In the genomic region with DNA sequence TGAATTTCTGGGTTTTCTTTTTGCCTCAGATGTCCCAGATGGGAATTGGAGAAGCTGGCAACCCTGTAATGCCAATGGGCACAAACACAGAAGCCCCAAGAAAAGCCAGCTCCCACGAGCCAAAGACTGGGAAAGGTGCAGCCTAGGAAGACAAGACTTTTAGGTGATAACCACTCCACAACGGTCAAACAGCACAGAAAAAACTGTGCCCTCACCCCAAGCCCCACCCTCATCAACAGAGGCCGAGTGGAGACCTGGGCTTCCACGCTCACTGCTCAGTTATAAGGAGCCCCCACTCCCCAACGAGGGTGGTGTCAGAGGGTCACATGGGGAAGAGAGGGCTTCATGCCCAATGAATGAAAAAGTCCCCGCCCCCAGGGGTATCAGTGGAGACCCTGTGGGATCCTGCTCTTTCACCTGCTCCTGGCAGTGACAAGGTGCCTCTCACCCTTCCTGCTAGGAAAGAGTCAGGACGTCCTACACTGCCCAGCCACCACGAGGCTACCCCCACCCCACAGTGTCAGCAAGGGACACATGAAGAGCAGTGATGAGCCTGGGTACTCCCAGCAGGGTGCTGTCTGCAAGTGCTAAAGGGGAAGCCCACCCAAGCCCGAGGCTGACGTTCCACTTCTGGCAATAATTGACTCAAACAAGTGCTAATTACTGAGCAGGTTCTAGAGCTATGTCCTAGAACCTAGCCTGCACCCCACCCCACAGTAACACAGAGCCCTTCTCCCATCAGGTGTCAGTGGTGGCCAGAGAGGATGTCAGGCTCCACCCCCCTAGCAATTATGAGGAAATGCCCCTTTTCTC, we compare ENCODE assay signal across 20 cellular contexts. TPM values are rescaled to one million over a fixed set of nuclear protein-coding genes. Genes with fewer than 3 reads are reported as not detected.
DNase-seq lines count a peak whose midpoint lies in the region; ATAC-seq and TF ChIP-seq lines count a peak whose summit lies in the region.
"Had no signal": no experiment of that assay in that cellular context is flagged by ENCODE, and none has a peak within 500 bp of the region (broad histone marks: within the 10 kb centered on the region; RNA-seq: fewer than 3 reads in every experiment).

No MANE protein-coding gene starts in this region.

- peaks cover 61% of the 10 kb centered on the region for H3K4me1 ChIP-seq in left ventricle myocardium inferior
- peaks cover 10% of the 10 kb centered on the region for H3K4me1 ChIP-seq in right cardiac atrium (ENCODE audit: control insufficient read depth, insufficient read depth, low read length)
- no peaks in the 10 kb centered on the region for H3K4me1 ChIP-seq in colonic mucosa
- peaks cover 3 to 6% of the 10 kb centered on the region in 2 experiments for H3K4me1 ChIP-seq in trophoblast cell (ENCODE audit: control insufficient read depth in 1 of 2, insufficient read depth in 2 of 2, low read length in 2 of 2)

- peak overlapping the region; percentile 85 for H3K27ac ChIP-seq in left ventricle myocardium inferior (replicated peaks)
- no peak overlapping the region for H3K27ac ChIP-seq in right cardiac atrium (ENCODE audit: low read length)
- no peak overlapping the region for H3K27ac ChIP-seq in colonic mucosa
- no peak overlapping the region for H3K27ac ChIP-seq in trophoblast cell (ENCODE audit: low read depth, low read length)
- H3K27ac ChIP-seq: GM23248 had no signal

- H3K27me3 Mint-ChIP-seq in IgD-negative memory B cell = peaks cover 1% of the 10 kb centered on the region

- no peaks in the 10 kb centered on the region for H3K79me1 ChIP-seq in trophoblast cell (ENCODE audit: low read length)

- H3K36me3 ChIP-seq in left ventricle myocardium inferior (no peaks in the 10 kb centered on the region), colonic mucosa (no peaks in the 10 kb centered on the region), trophoblast cell (ENCODE audit: control insufficient read depth in 1 of 2, insufficient read depth in 2 of 2, low read length in 2 of 2) (no peaks in the 10 kb centered on the region)

- H3K79me2 ChIP-seq in trophoblast cell (ENCODE audit: control insufficient read depth, insufficient read depth, low read length, poor library complexity) = no peaks in the 10 kb centered on the region

- H2BK12ac ChIP-seq in trophoblast cell (ENCODE audit: low read length) = no peak overlapping the region

- H4K8ac ChIP-seq in trophoblast cell (ENCODE audit: low read depth, low read length) = no peak overlapping the region

- H3K4ac ChIP-seq in trophoblast cell (ENCODE audit: low read depth, low read length) = no peak overlapping the region

- H3K4me2 ChIP-seq in trophoblast cell (ENCODE audit: low read length) = no peak overlapping the region

- H3K9me3 ChIP-seq in left ventricle myocardium inferior (replicated peaks) (no peaks in the 10 kb centered on the region), right cardiac atrium (ENCODE audit: control insufficient read depth, low read length) (no peaks in the 10 kb centered on the region), colonic mucosa (no peaks in the 10 kb centered on the region), trophoblast cell (ENCODE audit: insufficient read depth, low read depth, low read length) (no peaks in the 10 kb centered on the region)

- H3K9me3 Mint-ChIP-seq in IgD-negative memory B cell = no peaks in the 10 kb centered on the region

- no peak overlapping the region for H4K91ac ChIP-seq in trophoblast cell (ENCODE audit: low read depth, low read length)

- no peak for DNase-seq in left ventricle myocardium inferior
- DNase-seq in right cardiac atrium = no peak
- DNase-seq in colonic mucosa = peak; percentile 13
- DNase-seq in stimulated activated naive CD8-positive, alpha-beta T cell treated with anti-CD3 and anti-CD28 coated beads, Interleukin-15, Interleukin-2, amounts not matched to agents 100 U/mL and 50 U/mL, for 24 hours = peak; percentile 30
- no peak for DNase-seq in D341Med (ENCODE audit: low spot score)
- no peak for DNase-seq in trophoblast cell
- DNase-seq in NCI-H2029 (lab: John Stamatoyannopoulos, UW) = no peak
- DNase-seq: AML-193, DMS79 treated with DMSO at 0.1 percent for 48 hours, erythroblast, GM23248, head of caudate nucleus, KBM-7, NCI-H1417, NCI-H524, PC-3 had no signal

- H2BK120ac ChIP-seq in trophoblast cell (ENCODE audit: insufficient read depth, low read length, poor library complexity) = no peak overlapping the region

- H3K27me3 ChIP-seq in left ventricle myocardium inferior (ENCODE audit: low read depth) (no peaks in the 10 kb centered on the region), right cardiac atrium (ENCODE audit: control insufficient read depth, insufficient read depth) (no peaks in the 10 kb centered on the region), colonic mucosa (no peaks in the 10 kb centered on the region), trophoblast cell (ENCODE audit: insufficient read depth, low read length) (no peaks in the 10 kb centered on the region)

- TF ChIP-seq CTCF in left ventricle myocardium inferior (IDR thresholded peaks at IDR 0.05; ENCODE audit: borderline replicate concordance) (no peak), colonic mucosa (IDR thresholded peaks at IDR 0.05) (no peak)

- H3K4me3 ChIP-seq in left ventricle myocardium inferior (no peak overlapping the region), right cardiac atrium (ENCODE audit: low read length) (no peak overlapping the region), colonic mucosa (no peak overlapping the region), trophoblast cell (ENCODE audit: low read depth, low read length) (no peak overlapping the region)
- H3K4me3 ChIP-seq: GM23248 had no signal

- no peak overlapping the region for H3K14ac ChIP-seq in trophoblast cell (ENCODE audit: low read length)

- ATAC-seq in right cardiac atrium = no peak
- peak; percentile 20 for ATAC-seq in stimulated activated naive CD8-positive, alpha-beta T cell treated with anti-CD3 and anti-CD28 coated beads, Interleukin-15, Interleukin-2, amounts not matched to agents 100 U/mL and 50 U/mL, for 24 hours
- ATAC-seq: PC-3 had no signal

- peaks cover 59 to 81% (median 74%) of the 10 kb centered on the region in 3 donors for H3K4me1 Mint-ChIP-seq in IgD-negative memory B cell

- peak overlapping the region; percentile 28 to 82 (median 57) for H3K27ac Mint-ChIP-seq in IgD-negative memory B cell

- no peaks in the 10 kb centered on the region for H3K36me3 Mint-ChIP-seq in IgD-negative memory B cell

- H2BK5ac ChIP-seq in trophoblast cell (ENCODE audit: low read depth, low read length, poor library complexity) = no peak overlapping the region

- H3K23ac ChIP-seq in trophoblast cell (ENCODE audit: low read length) = no peak overlapping the region

- H3K9ac ChIP-seq in colonic mucosa (ENCODE audit: low read depth in 2 of 2, low read length in 2 of 2) (peak overlapping the region in 1 of 2 donors; percentile 2), trophoblast cell (ENCODE audit: low read length) (no peak overlapping the region)
- H3K9ac ChIP-seq: GM23248 had no signal

- no peak overlapping the region for H2AFZ ChIP-seq in trophoblast cell (ENCODE audit: insufficient read depth, low read length, poor library complexity)
- H2AFZ ChIP-seq: GM23248 had no signal

- WGBS in right cardiac atrium = 81% methylated on average over 10 of the region's 10 CpGs
- WGBS in trophoblast cell (ENCODE audit: extremely low coverage, insufficient coverage, insufficient read length) = no CpG with 5 or more reads among the region's 10 CpGs

- no peak overlapping the region for H3K18ac ChIP-seq in trophoblast cell (ENCODE audit: low read length)

- H4K12ac ChIP-seq in trophoblast cell (ENCODE audit: low read depth, low read length) = no peak overlapping the region

- no peak overlapping the region for H2AK5ac ChIP-seq in trophoblast cell (ENCODE audit: low read length)

- intact Hi-C loops in left ventricle myocardium inferior (cut with micrococcal nuclease) (no loop called here), right cardiac atrium (cut with DNase I) (no loop called here), colonic mucosa (cut with DNase I) (no loop called here)

- H3K4me3 Mint-ChIP-seq in IgD-negative memory B cell = peak overlapping the region; percentile 26 to 73 (median 58)

RNA-seq across cellular contexts. Expression of a gene that starts 8.3 kb away (rescaled TPM):
- total RNA-seq in left ventricle myocardium inferior (29.0 TPM), right cardiac atrium (10 to 100 TPM in 3 of 4 donors, 1 to 10 TPM in 1; 9.6 to 36.9 (median 24.2) TPM), colonic mucosa (1 to 10 TPM; 3.4 to 5.1 TPM)
- polyA plus RNA-seq in right cardiac atrium (23.6 TPM), IgD-negative memory B cell (137 TPM)
- 0.07 and 0.15 TPM in 2 replicates for polyA plus RNA-seq in trophoblast cell (2013)
- total RNA-seq: GM23248, PC-3 had no signal
- polyA plus RNA-seq: GM23248 had no signal

RNA-seq across cellular contexts. Expression of a gene that starts 46.1 kb away (rescaled TPM):
- total RNA-seq in left ventricle myocardium inferior = not detected
- total RNA-seq in right cardiac atrium = not detected
- not detected for polyA plus RNA-seq in right cardiac atrium
- polyA plus RNA-seq in IgD-negative memory B cell = not detected
- not detected for total RNA-seq in colonic mucosa
- not detected in 2 replicates for polyA plus RNA-seq in trophoblast cell (2013)
- total RNA-seq: cerebellum, GM23248, myocyte, PC-3, pulmonary artery endothelial cell had no signal
- polyA plus RNA-seq: GM23248 had no signal

Comparison
In these comparisons a context has a peak if more than half of its experiments do, and no peak if none do; other contexts are left out.
1. DNase-seq: peak in colonic mucosa (single experiment) and stimulated activated naive CD8-positive, alpha-beta T cell treated with anti-CD3 and anti-CD28 coated beads, Interleukin-15, Interleukin-2, amounts not matched to agents 100 U/mL and 50 U/mL, for 24 hours (single experiment); none in left ventricle myocardium inferior (single experiment), right cardiac atrium (0 of 3), D341Med (single experiment), trophoblast cell (0 of 2) and NCI-H2029 (single experiment).